Comparison of ENCODE assay signal across 31 cellular contexts in the genomic region with DNA sequence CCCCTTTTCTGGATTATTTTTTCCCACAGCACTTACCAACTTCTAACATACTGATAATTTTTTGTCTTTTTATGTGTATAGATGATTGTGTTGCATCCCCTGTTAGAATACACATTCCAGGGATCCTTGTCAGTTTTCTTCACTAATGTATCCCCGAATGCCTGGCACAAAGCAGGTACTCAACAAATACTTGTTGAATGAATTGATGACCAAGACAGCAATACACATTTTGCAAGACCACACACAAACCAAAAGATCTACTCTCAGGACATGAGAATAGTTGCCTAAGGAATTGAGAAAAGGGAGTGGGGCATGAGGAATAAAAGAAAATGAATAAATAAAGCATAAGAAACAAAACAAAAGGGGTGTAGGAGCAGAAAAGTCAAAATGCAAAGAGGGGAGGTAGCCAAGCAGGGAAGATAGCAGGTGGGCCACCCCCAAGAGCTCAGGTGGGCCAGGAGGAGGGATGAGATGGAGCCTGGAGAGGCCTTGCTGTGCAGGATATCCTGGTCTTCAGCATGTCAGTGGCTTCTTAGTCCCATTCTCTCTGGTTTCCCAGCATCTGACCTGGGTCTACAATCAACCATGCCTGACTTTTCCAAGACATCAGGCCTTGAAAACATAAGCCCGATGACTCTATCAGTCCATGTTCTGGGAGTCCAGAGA.
"Had no signal": no experiment of that assay in that cellular context is flagged by ENCODE, and none has a peak within 500 bp of the region (broad histone marks: within the 10 kb centered on the region; RNA-seq: fewer than 3 reads in every experiment).

No MANE protein-coding gene starts in this region.

- DNase-seq: activated CD4-positive, alpha-beta memory T cell treated with anti-CD3 and anti-CD28 coated beads for 36 hours; activated CD4-positive, alpha-beta T cell treated with anti-CD3 and anti-CD28 coated beads, Interleukin-2, amount 10 ng/mL, durations not matched to agents 24 days and 14 days; activated CD4-positive, CD25-positive, alpha-beta regulatory T cell treated with anti-CD3 and anti-CD28 coated beads, Interleukin-2, amount 50 U/mL, for 72 hours; activated CD8-positive, alpha-beta memory T cell treated with anti-CD3 and anti-CD28 coated beads, Interleukin-2, amount 50 U/mL, for 4 hours; activated effector memory CD4-positive, alpha-beta T cell treated with anti-CD3 and anti-CD28 coated beads, Interleukin-2, amount 50 U/mL, for 16 hours; activated naive CD4-positive, alpha-beta T cell treated with anti-CD3 and anti-CD28 coated beads, Interleukin-2, amount 10 ng/mL, durations not matched to agents 7 days and 5 days; activated naive CD8-positive, alpha-beta T cell treated with anti-CD3 and anti-CD28 coated beads, Interleukin-2, amount 10 ng/mL, durations not matched to agents 7 days and 5 days; activated T-cell treated with anti-CD3 and anti-CD28 coated beads, Interleukin-2, amount 50 U/mL, for 1 hour; amniotic stem cell; brain microvascular endothelial cell; caudate nucleus; cortex of kidney; foreskin fibroblast; heart left ventricle; islet precursor cell; left cardiac atrium; left ventricle myocardium superior; midbrain; right lobe of liver; stimulated activated CD4-positive, alpha-beta T cell treated with anti-CD3 and anti-CD28 coated beads, Interleukin-2, amount 100 ng/mL, for 48 hours; stimulated activated naive CD4-positive, alpha-beta T cell treated with Interleukin-2 at 50 U/mL for 16 hours; SW 1271; T-helper 9 cell; uterus; WERI-Rb-1 had no signal

- H3K27ac ChIP-seq: brain microvascular endothelial cell, heart left ventricle, neutrophil, right lobe of liver, thoracic aorta, uterus, WERI-Rb-1 had no signal

- H3K36me3 ChIP-seq: brain microvascular endothelial cell, heart left ventricle, neutrophil, right lobe of liver, thoracic aorta, uterus, WERI-Rb-1 had no signal

- H3K4me1 Mint-ChIP-seq: activated CD4-positive, alpha-beta T cell treated with anti-CD3 and anti-CD28 coated beads, Interleukin-2, amount 10 ng/mL, durations not matched to agents 24 days and 14 days; activated naive CD4-positive, alpha-beta T cell treated with anti-CD3 and anti-CD28 coated beads, Interleukin-2, amount 10 ng/mL, durations not matched to agents 7 days and 5 days; activated naive CD8-positive, alpha-beta T cell treated with anti-CD3 and anti-CD28 coated beads, Interleukin-2, amount 10 ng/mL, durations not matched to agents 7 days and 5 days had no signal

- H3K4me3 Mint-ChIP-seq: activated CD4-positive, alpha-beta memory T cell treated with anti-CD3 and anti-CD28 coated beads for 36 hours; activated CD4-positive, alpha-beta T cell treated with anti-CD3 and anti-CD28 coated beads, Interleukin-2, amount 10 ng/mL, durations not matched to agents 24 days and 14 days; activated naive CD4-positive, alpha-beta T cell treated with anti-CD3 and anti-CD28 coated beads, Interleukin-2, amount 10 ng/mL, durations not matched to agents 7 days and 5 days; activated naive CD8-positive, alpha-beta T cell treated with anti-CD3 and anti-CD28 coated beads, Interleukin-2, amount 10 ng/mL, durations not matched to agents 7 days and 5 days; activated T-helper 1 cell treated with anti-CD3 and anti-CD28 coated beads, Interleukin-12 subunit alpha, Interleukin-12 subunit beta, Interleukin-2, Interleukin-4 antibody, amounts not matched to agents 30 ng/mL and 10 ng/mL and 1 ng/mL, durations not matched to agents 14 hours and 24 hours and 36 hours; natural killer cell treated with Interleukin-12 subunit alpha and Interleukin-12 subunit beta and Interleukin-15 and Interleukin-18, amount 100 ng/mL, for 72 hours; T-helper 1 cell treated with Interleukin-12 subunit alpha and Interleukin-12 subunit beta and Interleukin-4 antibody, amounts not matched to agents 30 μg/mL and 1 μg/mL, for 36 hours; type B pancreatic cell had no signal

- H3K9me3 ChIP-seq: heart left ventricle, neutrophil, right lobe of liver, thoracic aorta, uterus had no signal

- H3K27me3 ChIP-seq: brain microvascular endothelial cell, heart left ventricle, neutrophil, right lobe of liver, uterus had no signal

- H3K27me3 Mint-ChIP-seq: activated CD4-positive, alpha-beta memory T cell treated with anti-CD3 and anti-CD28 coated beads for 36 hours; type B pancreatic cell had no signal

- H3K27ac Mint-ChIP-seq: activated CD4-positive, alpha-beta memory T cell treated with anti-CD3 and anti-CD28 coated beads for 36 hours; activated CD4-positive, alpha-beta T cell treated with anti-CD3 and anti-CD28 coated beads, Interleukin-2, amount 10 ng/mL, durations not matched to agents 24 days and 14 days; activated naive CD4-positive, alpha-beta T cell treated with anti-CD3 and anti-CD28 coated beads, Interleukin-2, amount 10 ng/mL, durations not matched to agents 7 days and 5 days; activated naive CD8-positive, alpha-beta T cell treated with anti-CD3 and anti-CD28 coated beads, Interleukin-2, amount 10 ng/mL, durations not matched to agents 7 days and 5 days; activated T-helper 1 cell treated with anti-CD3 and anti-CD28 coated beads, Interleukin-12 subunit alpha, Interleukin-12 subunit beta, Interleukin-2, Interleukin-4 antibody, amounts not matched to agents 30 ng/mL and 10 ng/mL and 1 ng/mL, durations not matched to agents 14 hours and 24 hours and 36 hours; natural killer cell treated with Interleukin-12 subunit alpha and Interleukin-12 subunit beta and Interleukin-15 and Interleukin-18, amount 100 ng/mL, for 72 hours; T-helper 1 cell treated with Interleukin-12 subunit alpha and Interleukin-12 subunit beta and Interleukin-4 antibody, amounts not matched to agents 30 μg/mL and 1 μg/mL, for 36 hours had no signal

- H3K9me3 Mint-ChIP-seq: activated CD4-positive, alpha-beta memory T cell treated with anti-CD3 and anti-CD28 coated beads for 36 hours; activated CD4-positive, alpha-beta T cell treated with anti-CD3 and anti-CD28 coated beads, Interleukin-2, amount 10 ng/mL, durations not matched to agents 24 days and 14 days; activated naive CD4-positive, alpha-beta T cell treated with anti-CD3 and anti-CD28 coated beads, Interleukin-2, amount 10 ng/mL, durations not matched to agents 7 days and 5 days; activated naive CD8-positive, alpha-beta T cell treated with anti-CD3 and anti-CD28 coated beads, Interleukin-2, amount 10 ng/mL, durations not matched to agents 7 days and 5 days; activated T-helper 1 cell treated with anti-CD3 and anti-CD28 coated beads, Interleukin-12 subunit alpha, Interleukin-12 subunit beta, Interleukin-2, Interleukin-4 antibody, amounts not matched to agents 30 ng/mL and 10 ng/mL and 1 ng/mL, durations not matched to agents 14 hours and 24 hours and 36 hours; natural killer cell treated with Interleukin-12 subunit alpha and Interleukin-12 subunit beta and Interleukin-15 and Interleukin-18, amount 100 ng/mL, for 72 hours; T-helper 1 cell treated with Interleukin-12 subunit alpha and Interleukin-12 subunit beta and Interleukin-4 antibody, amounts not matched to agents 30 μg/mL and 1 μg/mL, for 36 hours had no signal

- H3K4me3 ChIP-seq: heart left ventricle, right lobe of liver, thoracic aorta, uterus had no signal

- H3K4me1 ChIP-seq: right lobe of liver, uterus had no signal

- H3K36me3 Mint-ChIP-seq: activated CD4-positive, alpha-beta memory T cell treated with anti-CD3 and anti-CD28 coated beads for 36 hours; activated naive CD4-positive, alpha-beta T cell treated with anti-CD3 and anti-CD28 coated beads, Interleukin-2, amount 10 ng/mL, durations not matched to agents 7 days and 5 days; natural killer cell treated with Interleukin-12 subunit alpha and Interleukin-12 subunit beta and Interleukin-15 and Interleukin-18, amount 100 ng/mL, for 72 hours; type B pancreatic cell had no signal

- ATAC-seq: heart left ventricle, left cardiac atrium, left ventricle myocardium superior, right lobe of liver had no signal
